29 cellular contexts compared by ENCODE assay signal in the genomic region with DNA sequence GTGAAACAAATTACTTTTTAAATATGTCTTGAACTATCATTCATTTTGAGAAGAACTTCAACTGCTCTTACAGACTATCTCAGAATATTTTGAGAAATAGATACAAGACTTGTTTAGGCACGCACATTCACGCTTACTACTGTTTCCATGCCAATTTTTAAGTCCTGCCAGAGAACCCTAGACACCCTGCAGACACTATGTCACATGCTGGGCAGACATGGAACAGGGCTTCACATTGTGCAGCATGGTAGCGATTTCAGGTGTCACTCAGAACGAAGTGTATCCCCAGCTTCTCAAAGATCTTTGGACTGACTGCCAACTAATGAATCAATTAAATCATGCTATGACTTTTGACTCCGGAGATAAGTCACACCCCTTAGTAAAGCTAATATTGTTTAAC.
"Had no signal": no experiment of that assay in that cellular context is flagged by ENCODE, and none has a peak within 500 bp of the region (broad histone marks: within the 10 kb centered on the region; RNA-seq: fewer than 3 reads in every experiment).

No MANE protein-coding gene starts in this region.

- FAIRE-seq: pancreas had no signal

- H3K27me3 ChIP-seq: neutrophil, pancreas, right lobe of liver, sigmoid colon, spleen, suprapubic skin, testis, tibial artery, transverse colon, upper lobe of right lung, uterus had no signal

- H3K36me3 ChIP-seq: neutrophil, pancreas, prostate gland, right lobe of liver, sigmoid colon, spleen, suprapubic skin, tibial artery, transverse colon, upper lobe of right lung, uterus had no signal

- H3K9me3 ChIP-seq: neutrophil, pancreas, prostate gland, right lobe of liver, sigmoid colon, suprapubic skin, testis, tibial artery, transverse colon, upper lobe of right lung, uterus had no signal

- H3K27ac ChIP-seq: neutrophil, pancreas, prostate gland, right lobe of liver, sigmoid colon, spleen, suprapubic skin, testis, tibial artery, transverse colon, upper lobe of right lung, uterus had no signal

- ATAC-seq: naive thymus-derived CD8-positive, alpha-beta T cell; natural killer cell treated with Interleukin-12 subunit alpha and Interleukin-12 subunit beta and Interleukin-15 and Interleukin-18, amount 100 ng/mL, for 72 hours; pancreas; right cardiac atrium; right lobe of liver; stimulated activated memory B cell treated with anti-CD40 and anti-IgM and Interleukin-4, amounts not matched to agents 10 μg/mL and 1 μg/mL and 100 μg/mL, for 72 hours; stimulated activated naive CD8-positive, alpha-beta T cell treated with anti-CD3 and anti-CD28 coated beads, Interleukin-15, amount 100 ng/mL, for 72 hours; stimulated activated naive CD8-positive, alpha-beta T cell treated with anti-CD3 and anti-CD28 coated beads, Interleukin-15, Interleukin-2, amounts not matched to agents 100 U/mL and 50 U/mL, for 24 hours; upper lobe of right lung had no signal

- H3K4me1 ChIP-seq: pancreas, prostate gland, right lobe of liver, sigmoid colon, spleen, suprapubic skin, testis, tibial artery, transverse colon, upper lobe of right lung, uterus had no signal

- H3K4me3 ChIP-seq: pancreas, prostate gland, right lobe of liver, sigmoid colon, smooth muscle cell, spleen, suprapubic skin, testis, tibial artery, transverse colon, upper lobe of right lung, uterus had no signal

- DNase-seq: naive thymus-derived CD8-positive, alpha-beta T cell; nephron progenitor cell; nucleus accumbens; pancreas; retina; right cardiac atrium; right lobe of liver; sigmoid colon; spleen; stimulated activated CD4-positive, alpha-beta T cell treated with anti-CD3 and anti-CD28 coated beads, Interleukin-12 subunit alpha, Interleukin-12 subunit beta, amount 100 ng/mL, for 4 hours; stimulated activated CD4-positive, alpha-beta T cell treated with anti-CD3 and anti-CD28 coated beads, Interleukin-1b, Interleukin-23, amount 100 ng/mL, for 48 hours; stimulated activated CD4-positive, alpha-beta T cell treated with anti-CD3 and anti-CD28 coated beads, Interleukin-4, amount 100 ng/mL, for 1 hour; stimulated activated CD4-positive, alpha-beta T cell treated with anti-CD3 and anti-CD28 coated beads, Interleukin-4, amount 100 ng/mL, for 4 hours; stimulated activated CD8-positive, alpha-beta memory T cell treated with anti-CD3 and anti-CD28 coated beads, Interleukin-4, amount 100 ng/mL, for 48 hours; stimulated activated naive CD4-positive, alpha-beta T cell; stimulated activated naive CD8-positive, alpha-beta T cell treated with anti-CD3 and anti-CD28 coated beads, Interleukin-15, amount 100 ng/mL, for 72 hours; stimulated activated naive CD8-positive, alpha-beta T cell treated with anti-CD3 and anti-CD28 coated beads, Interleukin-15, Interleukin-2, amounts not matched to agents 100 U/mL and 50 U/mL, for 24 hours; substantia nigra; testis; tibial artery; transverse colon; upper lobe of right lung; uterus had no signal
